1 cellular context compared by ENCODE assay signal in genomic region chr4:105859233-105859632, GRCh38.
TF ChIP-seq lines count a peak whose summit lies in the region.

No MANE protein-coding gene starts in this region.

TF ChIP-seq in HepG2, 621 proteins besides CTCF, POLR2A, EP300 and RAD21 (continued from another document):
- no peak for TF ChIP-seq RERE (CRISPR knock-in tag; IDR thresholded peaks at IDR 0.05; ENCODE audit: low read depth)
TF ChIP-seq in HepG2: peak in this region for 1.
